20 cellular contexts compared by ENCODE assay signal in genomic region chr5:76252437-76252836, GRCh38.
"Had no signal": no experiment of that assay in that cellular context is flagged by ENCODE, and none has a peak within 500 bp of the region (broad histone marks: within the 10 kb centered on the region; RNA-seq: fewer than 3 reads in every experiment).

No MANE protein-coding gene starts in this region.

- H3K4me3 ChIP-seq: esophagus muscularis mucosa, lower lobe of right lung, pancreas, spleen, thyroid gland had no signal

- FAIRE-seq: pancreas had no signal

- H3K27me3 ChIP-seq: thyroid gland had no signal

- H3K36me3 ChIP-seq: esophagus muscularis mucosa, lower lobe of right lung, pancreas, spleen, thyroid gland had no signal

- ATAC-seq: left colon; lower lobe of right lung; natural killer cell; stimulated activated naive B cell treated with anti-CD40 and anti-IgM and Interleukin-4, amounts not matched to agents 10 μg/mL and 1 μg/mL and 100 μg/mL, for 72 hours had no signal

- DNase-seq: activated CD4-positive, alpha-beta T cell treated with anti-CD3 and anti-CD28 coated beads for 1 hour; activated CD8-positive, alpha-beta memory T cell treated with anti-CD3 and anti-CD28 coated beads for 24 hours; activated CD8-positive, alpha-beta memory T cell treated with anti-CD3 and anti-CD28 coated beads, Interleukin-2, amount 50 U/mL, for 48 hours; activated effector memory CD4-positive, alpha-beta T cell treated with Interleukin-2 at 50 U/mL for 16 hours; activated naive CD4-positive, alpha-beta T cell treated with anti-CD3 and anti-CD28 coated beads, Interleukin-2, amount 50 U/mL, for 16 hours; activated T-cell treated with anti-CD3 and anti-CD28 coated beads, Interleukin-2, amount 50 U/mL, for 48 hours; aorta; cerebellar nuclear complex; cortex of kidney; effector CD4-positive, alpha-beta T cell; immature natural killer cell; left colon; lower lobe of right lung; natural killer cell; pancreas; spleen; stimulated activated CD4-positive, alpha-beta T cell treated with anti-CD3 and anti-CD28 coated beads, Interleukin-4, amount 100 ng/mL, for 4 hours; stimulated activated naive B cell treated with anti-CD40 and anti-IgM and Interleukin-4, amounts not matched to agents 10 μg/mL and 1 μg/mL and 100 μg/mL, for 72 hours; thyroid gland had no signal
